8 cellular contexts compared by ENCODE assay signal in genomic region chr19:51394045-51394836, GRCh38. TPM values are rescaled to one million over a fixed set of nuclear protein-coding genes. Genes with fewer than 3 reads are reported as not detected.
DNase-seq lines count a peak whose midpoint lies in the region; ATAC-seq lines count a peak whose summit lies in the region.

No MANE protein-coding gene starts in this region.

- peaks cover 16% of the 10 kb centered on the region for H3K4me1 Mint-ChIP-seq in activated T-helper 17 cell treated with anti-CD3 and anti-CD28 coated beads, Interleukin-2, amount 50 U/mL, for 72 hours
- H3K4me1 Mint-ChIP-seq in naive thymus-derived CD8-positive, alpha-beta T cell = peaks cover 9 to 55% (median 27%) of the 10 kb centered on the region in 4 donors
- H3K4me1 Mint-ChIP-seq in stimulated activated naive B cell treated with anti-CD40 and anti-IgM and Interleukin-4, amounts not matched to agents 10 μg/mL and 1 μg/mL and 100 μg/mL, for 72 hours = peaks cover 20 to 60% of the 10 kb centered on the region in 2 donors

- no peaks in the 10 kb centered on the region for H3K9me3 Mint-ChIP-seq in activated T-helper 17 cell treated with anti-CD3 and anti-CD28 coated beads, Interleukin-2, amount 50 U/mL, for 72 hours
- no peaks in the 10 kb centered on the region for H3K9me3 Mint-ChIP-seq in naive thymus-derived CD8-positive, alpha-beta T cell
- H3K9me3 Mint-ChIP-seq in stimulated activated naive B cell treated with anti-CD40 and anti-IgM and Interleukin-4, amounts not matched to agents 10 μg/mL and 1 μg/mL and 100 μg/mL, for 72 hours = peaks cover 4% of the 10 kb centered on the region in 2 donors

- peak overlapping the region; percentile 97 for H3K27ac Mint-ChIP-seq in activated T-helper 17 cell treated with anti-CD3 and anti-CD28 coated beads, Interleukin-2, amount 50 U/mL, for 72 hours
- peak overlapping the region; percentile 70 to 93 (median 88) for H3K27ac Mint-ChIP-seq in naive thymus-derived CD8-positive, alpha-beta T cell
- H3K27ac Mint-ChIP-seq in stimulated activated naive B cell treated with anti-CD40 and anti-IgM and Interleukin-4, amounts not matched to agents 10 μg/mL and 1 μg/mL and 100 μg/mL, for 72 hours = peak overlapping the region; percentile 89

- DNase-seq in COLO668 (lab: John Stamatoyannopoulos, UW; ENCODE audit: unreplicated experiment) = peak; percentile 67
- peak; percentile 95 for DNase-seq in HPDE6-E6E7 (ENCODE audit: extremely low spot score)
- DNase-seq in RPMI7951 (ENCODE audit: low read depth) = peak; percentile 100
- DNase-seq in fibroblast of peridontal ligament (ENCODE audit: extremely low read depth) = peak; percentile 99
- DNase-seq in naive thymus-derived CD8-positive, alpha-beta T cell = peak; percentile 63 to 92 (median 84)
- peak; percentile 94 for DNase-seq in stimulated activated naive B cell treated with anti-CD40 and anti-IgM and Interleukin-4, amounts not matched to agents 10 μg/mL and 1 μg/mL and 100 μg/mL, for 72 hours

- H3K36me3 Mint-ChIP-seq in activated T-helper 17 cell treated with anti-CD3 and anti-CD28 coated beads, Interleukin-2, amount 50 U/mL, for 72 hours (ENCODE audit: low read depth) = peaks cover 17% of the 10 kb centered on the region
- H3K36me3 Mint-ChIP-seq in naive thymus-derived CD8-positive, alpha-beta T cell = no peaks in the 10 kb centered on the region
- H3K36me3 Mint-ChIP-seq in stimulated activated naive B cell treated with anti-CD40 and anti-IgM and Interleukin-4, amounts not matched to agents 10 μg/mL and 1 μg/mL and 100 μg/mL, for 72 hours = peaks cover 0 to 3% of the 10 kb centered on the region in 2 donors

- H3K4me3 Mint-ChIP-seq in activated T-helper 17 cell treated with anti-CD3 and anti-CD28 coated beads, Interleukin-2, amount 50 U/mL, for 72 hours = peak overlapping the region; percentile 96
- H3K4me3 Mint-ChIP-seq in naive thymus-derived CD8-positive, alpha-beta T cell = peak overlapping the region; percentile 81 to 93 (median 88)
- H3K4me3 Mint-ChIP-seq in stimulated activated naive B cell treated with anti-CD40 and anti-IgM and Interleukin-4, amounts not matched to agents 10 μg/mL and 1 μg/mL and 100 μg/mL, for 72 hours = peak overlapping the region; percentile 83 to 89

- no peaks in the 10 kb centered on the region for H3K27me3 Mint-ChIP-seq in activated T-helper 17 cell treated with anti-CD3 and anti-CD28 coated beads, Interleukin-2, amount 50 U/mL, for 72 hours
- H3K27me3 Mint-ChIP-seq in naive thymus-derived CD8-positive, alpha-beta T cell = peaks cover 0 to 6% (median 0%) of the 10 kb centered on the region in 5 donors
- peaks cover 6 to 8% of the 10 kb centered on the region in 2 donors for H3K27me3 Mint-ChIP-seq in stimulated activated naive B cell treated with anti-CD40 and anti-IgM and Interleukin-4, amounts not matched to agents 10 μg/mL and 1 μg/mL and 100 μg/mL, for 72 hours

- peak; percentile 83 for ATAC-seq in GM19467 (IDR thresholded peaks at IDR 0.05; ENCODE audit: unreplicated experiment)
- peak; percentile 88 for ATAC-seq in activated T-helper 17 cell treated with anti-CD3 and anti-CD28 coated beads, Interleukin-2, amount 50 U/mL, for 72 hours (replicated peaks)
- peak; percentile 97 to 98 for ATAC-seq in naive thymus-derived CD8-positive, alpha-beta T cell
- peak; percentile 90 to 93 for ATAC-seq in stimulated activated naive B cell treated with anti-CD40 and anti-IgM and Interleukin-4, amounts not matched to agents 10 μg/mL and 1 μg/mL and 100 μg/mL, for 72 hours (replicated peaks)

- POLR2A ChIA-PET in naive thymus-derived CD8-positive, alpha-beta T cell (lab: Charles Lee) = interaction anchor here (0.6 to 1.5 kb wide), 4 partner anchors 18 to 47 kb away, joined by 3 to 13 read pairs (median 3); partner anchors contain the start of gene ETFB

RNA-seq across cellular contexts. Expression of gene C19orf84, which starts 3.9 kb away (rescaled TPM):
- total RNA-seq in RPMI7951 (2014; rRNA removed; shearing (Covaris generic)) = not detected in 2 replicates
- total RNA-seq in activated T-helper 17 cell treated with anti-CD3 and anti-CD28 coated beads, Interleukin-2, amount 50 U/mL, for 72 hours = not detected
- total RNA-seq in naive thymus-derived CD8-positive, alpha-beta T cell = not detected
- not detected for polyA plus RNA-seq in naive thymus-derived CD8-positive, alpha-beta T cell

RNA-seq across cellular contexts. Expression of gene LIM2, which starts 6.5 kb away (rescaled TPM):
- total RNA-seq in RPMI7951 (2014; rRNA removed; shearing (Covaris generic)) = not detected in 2 replicates
- total RNA-seq in activated T-helper 17 cell treated with anti-CD3 and anti-CD28 coated beads, Interleukin-2, amount 50 U/mL, for 72 hours = under 1 TPM in 1 of 2 donors, not detected in 1; 0.40 TPM
- total RNA-seq in naive thymus-derived CD8-positive, alpha-beta T cell = not detected
- under 1 TPM in 1 of 3 donors, not detected in 2; 0.68 TPM for polyA plus RNA-seq in naive thymus-derived CD8-positive, alpha-beta T cell

RNA-seq across cellular contexts. Expression of gene NKG7, which starts 21.8 kb away (rescaled TPM):
- not detected in 2 replicates for total RNA-seq in RPMI7951 (2014; rRNA removed; shearing (Covaris generic))
- total RNA-seq in activated T-helper 17 cell treated with anti-CD3 and anti-CD28 coated beads, Interleukin-2, amount 50 U/mL, for 72 hours = 10 to 100 TPM; 15.2 to 19.8 TPM
- total RNA-seq in naive thymus-derived CD8-positive, alpha-beta T cell = 1 to 10 TPM; 3.8 to 5.6 TPM
- 1,000 to 10,000 TPM in 1 of 3 donors, 10 to 100 TPM in 2; 41.7 to 1,629 (median 63.8) TPM for polyA plus RNA-seq in naive thymus-derived CD8-positive, alpha-beta T cell

RNA-seq across cellular contexts. Expression of gene SIGLEC10, which starts 23.2 kb away (rescaled TPM):
- total RNA-seq in RPMI7951 (2014; rRNA removed; shearing (Covaris generic)) = not detected in 2 replicates
- total RNA-seq in activated T-helper 17 cell treated with anti-CD3 and anti-CD28 coated beads, Interleukin-2, amount 50 U/mL, for 72 hours = under 1 TPM; 0.19 to 0.26 TPM
- total RNA-seq in naive thymus-derived CD8-positive, alpha-beta T cell = 1 to 10 TPM in 1 of 2 experiments, under 1 TPM in 1; 0.68 to 1.2 TPM
- polyA plus RNA-seq in naive thymus-derived CD8-positive, alpha-beta T cell = under 1 TPM; 0.06 to 0.24 (median 0.13) TPM

RNA-seq across cellular contexts. Expression of gene CLDND2, which starts 25.4 kb away (rescaled TPM):
- 1.2 TPM in 1 of 2 replicates, not detected in the other for total RNA-seq in RPMI7951 (2014; rRNA removed; shearing (Covaris generic))
- total RNA-seq in activated T-helper 17 cell treated with anti-CD3 and anti-CD28 coated beads, Interleukin-2, amount 50 U/mL, for 72 hours = 1 to 10 TPM in 1 of 2 donors, under 1 TPM in 1; 0.37 to 1.5 TPM
- 1 to 10 TPM in 1 of 2 experiments, under 1 TPM in 1; 0.73 to 1.7 TPM for total RNA-seq in naive thymus-derived CD8-positive, alpha-beta T cell
- not detected for polyA plus RNA-seq in naive thymus-derived CD8-positive, alpha-beta T cell

Comparison
In these comparisons a context has a peak if more than half of its experiments do, and no peak if none do; other contexts are left out.
1. Peak in every context shown above with its lines: DNase-seq and ATAC-seq.